ENCODE assay signal across 13 cellular contexts in the genomic region with DNA sequence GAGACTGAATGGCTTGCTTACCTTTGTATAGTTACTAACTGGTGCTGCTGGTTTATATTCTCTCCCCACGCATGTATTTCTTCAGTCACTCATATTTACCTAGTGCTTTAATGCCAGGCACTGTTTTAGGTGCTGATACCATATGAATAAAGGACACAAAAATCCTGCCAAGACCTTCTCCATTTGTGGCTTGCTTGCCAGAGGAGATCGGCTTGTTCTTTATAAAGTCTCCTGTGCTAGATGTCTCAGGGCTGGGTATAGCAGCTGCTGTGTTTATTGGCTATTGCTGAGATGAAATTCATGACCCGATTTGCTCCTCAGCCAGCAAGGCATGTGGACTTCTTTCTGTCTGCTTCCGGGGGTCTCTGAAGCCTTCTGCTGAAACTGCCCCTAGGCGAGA. TPM values are rescaled to one million over a fixed set of nuclear protein-coding genes. Genes with fewer than 3 reads are reported as not detected.
DNase-seq lines count a peak whose midpoint lies in the region; ATAC-seq and TF ChIP-seq lines count a peak whose summit lies in the region.
"Had no signal": no experiment of that assay in that cellular context is flagged by ENCODE, and none has a peak within 500 bp of the region (broad histone marks: within the 10 kb centered on the region; RNA-seq: fewer than 3 reads in every experiment).

No MANE protein-coding gene starts in this region.

- H3K9ac ChIP-seq in subcutaneous abdominal adipose tissue (ENCODE audit: low read length in 5 of 5): peak overlapping the region in 4 of 5 donors; percentile 0 to 62 (median 49)

- H3K4me3 Mint-ChIP-seq in CD4-positive, alpha-beta memory T cell: no peak overlapping the region

- CTCF ChIA-PET in CD4-positive, alpha-beta memory T cell (lab: Charles Lee; ENCODE audit: partially characterized antibody): no interaction called here

- POLR2A ChIA-PET in CD4-positive, alpha-beta memory T cell (lab: Charles Lee; ENCODE audit: partially characterized antibody): no interaction called here

- no peaks in the 10 kb centered on the region for H3K27me3 ChIP-seq in subcutaneous abdominal adipose tissue (ENCODE audit: control insufficient read depth in 5 of 5, insufficient read depth in 4 of 5, low read length in 5 of 5)
- no peaks in the 10 kb centered on the region for H3K27me3 ChIP-seq in CD4-positive, alpha-beta memory T cell (ENCODE audit: insufficient read depth, low read length)

- peaks cover 74 to 82% of the 10 kb centered on the region in 2 donors for H3K36me3 Mint-ChIP-seq in CD4-positive, alpha-beta memory T cell

- H3K27me3 Mint-ChIP-seq in CD4-positive, alpha-beta memory T cell: no peaks in the 10 kb centered on the region

- peaks cover 6 to 33% (median 26%) of the 10 kb centered on the region in 5 donors for H3K4me1 ChIP-seq in subcutaneous abdominal adipose tissue (ENCODE audit: control insufficient read depth in 5 of 5, insufficient read depth in 5 of 5, low read length in 5 of 5)
- H3K4me1 ChIP-seq in CD4-positive, alpha-beta memory T cell (ENCODE audit: insufficient read depth, low read length): no peaks in the 10 kb centered on the region

- H3K4me1 Mint-ChIP-seq in CD4-positive, alpha-beta memory T cell: peaks cover 22 to 37% (median 23%) of the 10 kb centered on the region in 4 donors

- H3K36me3 ChIP-seq in subcutaneous abdominal adipose tissue (ENCODE audit: control insufficient read depth in 5 of 5, insufficient read depth in 5 of 5, low read length in 5 of 5): peaks cover 0 to 23% (median 0%) of the 10 kb centered on the region in 5 donors
- H3K36me3 ChIP-seq in CD4-positive, alpha-beta memory T cell (ENCODE audit: insufficient read depth, low read length): peaks cover 68% of the 10 kb centered on the region

- TF ChIP-seq CTCF in LNCaP clone FGC (IDR thresholded peaks at IDR 0.05; ENCODE audit: control insufficient read depth, extremely low read depth, insufficient read depth): no peak

- H3K9me3 Mint-ChIP-seq in CD4-positive, alpha-beta memory T cell: no peaks in the 10 kb centered on the region

- DNase-seq in LNCaP clone FGC (ENCODE audit: low read depth) (peak; percentile 51), midbrain (lab: John Stamatoyannopoulos, UW) (peak; percentile 61), GM03348 (ENCODE audit: low spot score) (no peak), NCI-H187 (lab: John Stamatoyannopoulos, UW) (no peak)
- no peak for DNase-seq in CD4-positive, alpha-beta memory T cell
- DNase-seq: activated CD4-positive, alpha-beta T cell treated with anti-CD3 and anti-CD28 coated beads, Interleukin-2, amount 50 U/mL, for 4 hours; Karpas-422; mucosa of descending colon; NCI-H526; stimulated activated CD4-positive, alpha-beta T cell treated with anti-CD3 and anti-CD28 coated beads, Interleukin-4, amount 100 ng/mL, for 1 hour had no signal

- ATAC-seq in SK-N-SH treated with all-trans-retinoic acid at 6 μM for 48 hours: no peak
- ATAC-seq: mucosa of descending colon had no signal

- intact Hi-C loops in CD4-positive, alpha-beta memory T cell (cut with micrococcal nuclease): no loop called here

- peak overlapping the region in 2 of 7 donors; percentile 66 to 77 for H3K27ac Mint-ChIP-seq in CD4-positive, alpha-beta memory T cell

- H3K27ac ChIP-seq in cingulate gyrus (ENCODE audit: low read depth, low read length) (peak overlapping the region; percentile 80), subcutaneous abdominal adipose tissue (ENCODE audit: low read depth, low read length) (peak overlapping the region; percentile 85)
- H3K27ac ChIP-seq in CD4-positive, alpha-beta memory T cell (ENCODE audit: low read depth, low read length): no peak overlapping the region

- no peaks in the 10 kb centered on the region for H3K9me3 ChIP-seq in subcutaneous abdominal adipose tissue (ENCODE audit: control insufficient read depth in 5 of 5, low read length in 5 of 5)
- H3K9me3 ChIP-seq in CD4-positive, alpha-beta memory T cell (ENCODE audit: control insufficient read depth in 1 of 2, low read length in 2 of 2): no peaks in the 10 kb centered on the region
- H3K9me3 ChIP-seq: mucosa of descending colon had no signal

- no peak overlapping the region for H3K4me3 ChIP-seq in LNCaP clone FGC (ENCODE audit: low read depth, low read length)
- peak overlapping the region; percentile 14 to 52 (median 30) for H3K4me3 ChIP-seq in subcutaneous abdominal adipose tissue (ENCODE audit: low read depth in 1 of 5, low read length in 5 of 5)
- H3K4me3 ChIP-seq in CD4-positive, alpha-beta memory T cell (ENCODE audit: low read length in 2 of 2): no peak overlapping the region
- H3K4me3 ChIP-seq: mucosa of descending colon had no signal

TF ChIP-seq in SK-N-SH treated with all-trans-retinoic acid at 6 μM for 48 hours, 23 proteins besides CTCF, POLR2A, EP300 and RAD21:
- TF ChIP-seq ZNF565 (CRISPR knock-in tag; conservative IDR thresholded peaks at IDR 0.05; ENCODE audit: low read depth) (no peak), RARB (CRISPR knock-in tag; IDR thresholded peaks at IDR 0.05) (no peak), SNAI2 (CRISPR knock-in tag; IDR thresholded peaks at IDR 0.05) (no peak), GLIS3 (CRISPR knock-in tag; IDR thresholded peaks at IDR 0.05) (no peak)

RNA-seq across cellular contexts. Expression of gene ST6GAL1, which starts 46.5 kb away (rescaled TPM):
- 100 to 1,000 TPM; 222 to 232 TPM for total RNA-seq in CD4-positive, alpha-beta memory T cell
- 100 to 1,000 TPM; 165 to 172 TPM for polyA plus RNA-seq in CD4-positive, alpha-beta memory T cell

Comparison
In these comparisons a context has a peak if more than half of its experiments do, and no peak if none do; other contexts are left out.
1. DNase-seq: peak in LNCaP clone FGC (single experiment) and midbrain (single experiment); none in GM03348 (single experiment), CD4-positive, alpha-beta memory T cell (0 of 5) and NCI-H187 (0 of 2).
2. H3K4me3 ChIP-seq: peak in subcutaneous abdominal adipose tissue (5 of 5); none in LNCaP clone FGC (single experiment) and CD4-positive, alpha-beta memory T cell (0 of 2).